8 cellular contexts compared by ENCODE assay signal in genomic region chr7:45026984-45027773, GRCh38. TPM values are rescaled to one million over a fixed set of nuclear protein-coding genes. Genes with fewer than 3 reads are reported as not detected.
DNase-seq lines count a peak whose midpoint lies in the region; ATAC-seq and TF ChIP-seq lines count a peak whose summit lies in the region.

No MANE protein-coding gene starts in this region.

- H3K4me3 ChIP-seq in left lung, result peak overlapping the region in 1 of 2 donors; percentile 46

- peaks cover 0 to 49% of the 10 kb centered on the region in 2 donors for H3K4me1 ChIP-seq in left lung

- no peak for TF ChIP-seq CTCF in left lung (IDR thresholded peaks at IDR 0.05)

- peak; percentile 14 to 27 for DNase-seq in activated CD4-positive, alpha-beta T cell treated with anti-CD3 and anti-CD28 coated beads for 4 hours
- DNase-seq in activated CD4-positive, alpha-beta T cell treated with anti-CD3 and anti-CD28 coated beads, Interleukin-2, amount 50 U/mL, for 4 hours, result no peak
- peak; percentile 73 for DNase-seq in activated effector memory CD4-positive, alpha-beta T cell treated with anti-CD3 and anti-CD28 coated beads, Interleukin-2, amount 50 U/mL, for 16 hours
- DNase-seq in left lung (no peak), NCI-H2227 treated with DMSO at 0.1 percent for 48 hours (lab: John Stamatoyannopoulos, UW) (no peak), HuH-7 (ENCODE audit: low spot score) (no peak)

- H3K27me3 ChIP-seq in left lung, result no peaks in the 10 kb centered on the region

- peak; percentile 45 for ATAC-seq in left lung
- no peak for ATAC-seq in HG03442 (IDR thresholded peaks at IDR 0.05; ENCODE audit: unreplicated experiment)

- H3K9me3 ChIP-seq in KOPT-K1 (ENCODE audit: insufficient read depth, low read length, poor library complexity, severe bottlenecking), result peaks cover 5% of the 10 kb centered on the region
- H3K9me3 ChIP-seq in left lung, result no peaks in the 10 kb centered on the region

- H3K36me3 ChIP-seq in KOPT-K1 (ENCODE audit: insufficient read depth, low read length), result peaks cover 32% of the 10 kb centered on the region
- peaks cover 0 to 11% of the 10 kb centered on the region in 2 donors for H3K36me3 ChIP-seq in left lung

- H3K27ac ChIP-seq in KOPT-K1 (ENCODE audit: low read depth, low read length, poor library complexity, severe bottlenecking) (peak overlapping the region; percentile 84), left lung (peak overlapping the region; percentile 30 to 85)

- intact Hi-C loops in left lung (cut with DNase I), result no loop called here

RNA-seq across cellular contexts. Expression of gene CCM2, which starts 27.2 kb away (rescaled TPM):
- total RNA-seq in left lung, result 10 to 100 TPM; 43.4 to 50.1 TPM

RNA-seq across cellular contexts. Expression of gene MYO1G, which starts 48.4 kb away (rescaled TPM):
- 10 to 100 TPM; 23.9 to 40.9 TPM for total RNA-seq in left lung

Comparison
In these comparisons a context has a peak if more than half of its experiments do, and no peak if none do; other contexts are left out.
1. DNase-seq: peak in activated CD4-positive, alpha-beta T cell treated with anti-CD3 and anti-CD28 coated beads for 4 hours (2 of 2) and activated effector memory CD4-positive, alpha-beta T cell treated with anti-CD3 and anti-CD28 coated beads, Interleukin-2, amount 50 U/mL, for 16 hours (single experiment); none in activated CD4-positive, alpha-beta T cell treated with anti-CD3 and anti-CD28 coated beads, Interleukin-2, amount 50 U/mL, for 4 hours (0 of 2), left lung (0 of 2), NCI-H2227 treated with DMSO at 0.1 percent for 48 hours (single experiment) and HuH-7 (single experiment).